In genomic region chr12:124375141-124375788, GRCh38 we compare ENCODE assay signal across 25 cellular contexts.
A peak's percentile ranks its signal among the peaks of the same experiment; 100 is the strongest.
DNase-seq lines count a peak whose midpoint lies in the region; ATAC-seq, FAIRE-seq and TF ChIP-seq lines count a peak whose summit lies in the region.
"Had no signal": no experiment of that assay in that cellular context is flagged by ENCODE, and none has a peak within 500 bp of the region (broad histone marks: within the 10 kb centered on the region; RNA-seq: fewer than 3 reads in every experiment).

No MANE protein-coding gene starts in this region.

- CTCF ChIA-PET in MCF 10A (lab: Yijun Ruan, JAX): no interaction called here
- CTCF ChIA-PET in mammary epithelial cell (lab: Charles Lee; ENCODE audit: low non-redundant PET): no interaction called here

- H3K4me3 Mint-ChIP-seq in MCF 10A (ENCODE audit: unreplicated experiment) (no peak overlapping the region), astrocyte (ENCODE audit: unreplicated experiment) (no peak overlapping the region), type B pancreatic cell (no peak overlapping the region)
- H3K4me3 Mint-ChIP-seq: activated B cell treated with CpG ODN at 0.5 μM for 24 hours; activated CD8-positive, alpha-beta T cell treated with anti-CD3 and anti-CD28 coated beads, Interleukin-2, amount 10 ng/mL, durations not matched to agents 7 days and 5 days; activated naive CD4-positive, alpha-beta T cell treated with anti-CD3 and anti-CD28 coated beads for 36 hours; activated T-cell treated with anti-CD3 and anti-CD28 coated beads, Interleukin-2, amount 50 U/mL, for 4 hours; CD4-positive, alpha-beta T cell; memory B cell; T-helper 2 cell treated with Interferon-gamma antibody and Interleukin-4, amounts not matched to agents 5 μg/mL and 100 μg/mL, for 36 hours had no signal

- H3K36me3 ChIP-seq in mammary epithelial cell (ENCODE audit: insufficient read depth, low read length): no peaks in the 10 kb centered on the region
- H3K36me3 ChIP-seq in astrocyte (ENCODE audit: insufficient read depth, low read length): peaks cover 27% of the 10 kb centered on the region
- H3K36me3 ChIP-seq in hepatocyte (replicated peaks; ENCODE audit: insufficient read depth, low read depth): no peaks in the 10 kb centered on the region

- no TSS peak for BruUV-seq in MCF 10A (replicated peaks; lab: Mats Ljungman, UMichigan)
- BruUV-seq in mammary epithelial cell (replicated peaks; lab: Mats Ljungman, UMichigan): no TSS peak

- H3K9ac ChIP-seq in mammary epithelial cell (ENCODE audit: insufficient read depth, low read length) (no peak overlapping the region), astrocyte (ENCODE audit: low read length) (no peak overlapping the region)
- H3K9ac ChIP-seq: parathyroid adenoma had no signal

- DNase-seq in MCF 10A (ENCODE audit: unreplicated experiment) (no peak), mammary epithelial cell (no peak), astrocyte (ENCODE audit: low read depth) (no peak), hepatocyte (ENCODE audit: low spot score) (no peak), type B pancreatic cell (ENCODE audit: extremely low spot score, unreplicated experiment) (no peak), NCI-H1930 (lab: John Stamatoyannopoulos, UW) (no peak), NCI-H1105 treated with DMSO at 0.1 percent for 48 hours (lab: John Stamatoyannopoulos, UW) (no peak)
- DNase-seq: activated B cell treated with CpG ODN at 0.5 μM for 24 hours; activated CD8-positive, alpha-beta T cell treated with anti-CD3 and anti-CD28 coated beads, Interleukin-2, amount 10 ng/mL, durations not matched to agents 7 days and 5 days; activated naive CD4-positive, alpha-beta T cell treated with anti-CD3 and anti-CD28 coated beads for 36 hours; activated T-cell treated with anti-CD3 and anti-CD28 coated beads, Interleukin-2, amount 50 U/mL, for 4 hours; CD4-positive, alpha-beta T cell; central memory CD4-positive, alpha-beta T cell; GF-D8; NCI-H2171; NCI-H774; sigmoid colon; stimulated activated naive B cell treated with anti-CD40 and anti-IgM and Interleukin-4, amounts not matched to agents 10 μg/mL and 1 μg/mL and 100 μg/mL, for 72 hours had no signal

- H3K4me2 ChIP-seq in mammary epithelial cell (ENCODE audit: insufficient read depth, low read depth, low read length) (no peak overlapping the region), astrocyte (ENCODE audit: low read length) (no peak overlapping the region), hepatocyte (no peak overlapping the region)

- H2AFZ ChIP-seq in mammary epithelial cell (ENCODE audit: low read depth, low read length) (no peak overlapping the region), astrocyte (ENCODE audit: low read depth, low read length) (no peak overlapping the region), hepatocyte (no peak overlapping the region)
- H2AFZ ChIP-seq: parathyroid adenoma had no signal

- WGBS in mammary epithelial cell (ENCODE audit: low coverage, missing lambda C conversion rate): 97% methylated on average over 10 of the region's 11 CpGs
- WGBS in hepatocyte (ENCODE audit: low lambda C conversion rate, missing lambda C conversion rate): 91% methylated on average over 11 of the region's 11 CpGs

- H3K27ac ChIP-seq in mammary epithelial cell (ENCODE audit: insufficient read depth, low read depth, low read length): no peak overlapping the region
- H3K27ac ChIP-seq in astrocyte (ENCODE audit: low read depth, low read length): no peak overlapping the region
- no peak overlapping the region for H3K27ac ChIP-seq in hepatocyte
- H3K27ac ChIP-seq: epithelial cell of prostate, parathyroid adenoma, thoracic aorta had no signal

- no peaks in the 10 kb centered on the region for H3K9me3 ChIP-seq in mammary epithelial cell (replicated peaks; ENCODE audit: insufficient read depth, low read length)
- H3K9me3 ChIP-seq in astrocyte (ENCODE audit: insufficient read depth, low read depth, low read length): no peaks in the 10 kb centered on the region
- no peaks in the 10 kb centered on the region for H3K9me3 ChIP-seq in hepatocyte (ENCODE audit: low read depth)
- H3K9me3 ChIP-seq: sigmoid colon, thoracic aorta had no signal

- intact Hi-C loops in MCF 10A (cut with micrococcal nuclease) (no loop called here), mammary epithelial cell (cut with micrococcal nuclease) (no loop called here)

- H3K4me3 ChIP-seq in mammary epithelial cell (replicated peaks in 1 of 3; ENCODE audit: insufficient read depth in 1 of 3, low read depth in 2 of 3, low read length in 3 of 3) (no peak overlapping the region), astrocyte (ENCODE audit: insufficient read depth, low read depth, low read length) (no peak overlapping the region), hepatocyte (no peak overlapping the region)
- H3K4me3 ChIP-seq: sigmoid colon, thoracic aorta had no signal

- in situ Hi-C loops in mammary epithelial cell (cut with MboI; ENCODE audit: low sequenced_read_pairs in 2 of 2): no loop called here

- H3K4me1 Mint-ChIP-seq in MCF 10A (ENCODE audit: insufficient read depth, unreplicated experiment) (no peaks in the 10 kb centered on the region), astrocyte (ENCODE audit: low read depth, unreplicated experiment) (peaks cover 25% of the 10 kb centered on the region), type B pancreatic cell (ENCODE audit: unreplicated experiment) (peaks cover 7% of the 10 kb centered on the region)

- no peak overlapping the region for H3K27ac Mint-ChIP-seq in MCF 10A (ENCODE audit: low read depth, unreplicated experiment)
- H3K27ac Mint-ChIP-seq in astrocyte (ENCODE audit: unreplicated experiment): peak overlapping the region; percentile 53
- peak overlapping the region; percentile 21 for H3K27ac Mint-ChIP-seq in type B pancreatic cell
- H3K27ac Mint-ChIP-seq: activated B cell treated with CpG ODN at 0.5 μM for 24 hours; activated CD8-positive, alpha-beta T cell treated with anti-CD3 and anti-CD28 coated beads, Interleukin-2, amount 10 ng/mL, durations not matched to agents 7 days and 5 days; activated naive CD4-positive, alpha-beta T cell treated with anti-CD3 and anti-CD28 coated beads for 36 hours; CD4-positive, alpha-beta T cell; memory B cell; T-helper 2 cell treated with Interferon-gamma antibody and Interleukin-4, amounts not matched to agents 5 μg/mL and 100 μg/mL, for 36 hours had no signal

- FAIRE-seq in astrocyte (lab: Jason Lieb, UNC): no peak
- FAIRE-seq: RCC 7860 had no signal

- dilution Hi-C loops in mammary epithelial cell (cut with HindIII; ENCODE audit: low sequenced_read_pairs): no loop called here

- no peaks in the 10 kb centered on the region for H3K9me3 Mint-ChIP-seq in MCF 10A (ENCODE audit: unreplicated experiment)
- H3K9me3 Mint-ChIP-seq in astrocyte (ENCODE audit: unreplicated experiment): no peaks in the 10 kb centered on the region
- H3K9me3 Mint-ChIP-seq in type B pancreatic cell: no peaks in the 10 kb centered on the region
- H3K9me3 Mint-ChIP-seq: activated B cell treated with CpG ODN at 0.5 μM for 24 hours; activated naive CD4-positive, alpha-beta T cell treated with anti-CD3 and anti-CD28 coated beads for 36 hours; activated T-cell treated with anti-CD3 and anti-CD28 coated beads, Interleukin-2, amount 50 U/mL, for 4 hours; CD4-positive, alpha-beta T cell; memory B cell; stimulated activated naive B cell treated with anti-CD40 and anti-IgM and Interleukin-4, amounts not matched to agents 10 μg/mL and 1 μg/mL and 100 μg/mL, for 72 hours; T-helper 2 cell treated with Interferon-gamma antibody and Interleukin-4, amounts not matched to agents 5 μg/mL and 100 μg/mL, for 36 hours had no signal

- H4K20me1 ChIP-seq in mammary epithelial cell (ENCODE audit: insufficient read depth, low read length) (no peaks in the 10 kb centered on the region), astrocyte (ENCODE audit: insufficient read depth, low read length) (peaks cover 83% of the 10 kb centered on the region), hepatocyte (ENCODE audit: insufficient read depth, poor library complexity, severe bottlenecking) (peaks cover 5% of the 10 kb centered on the region)

- peaks cover 10% of the 10 kb centered on the region for H3K4me1 ChIP-seq in mammary epithelial cell (ENCODE audit: insufficient read depth, low read length)
- H3K4me1 ChIP-seq in astrocyte (ENCODE audit: insufficient read depth, low read length): peaks cover 18% of the 10 kb centered on the region
- peaks cover 3% of the 10 kb centered on the region for H3K4me1 ChIP-seq in hepatocyte (ENCODE audit: insufficient read depth)

- H3K36me3 Mint-ChIP-seq in MCF 10A (ENCODE audit: insufficient read depth, unreplicated experiment) (peaks cover 59% of the 10 kb centered on the region), astrocyte (ENCODE audit: low read depth, unreplicated experiment) (peaks cover 16% of the 10 kb centered on the region), type B pancreatic cell (peaks cover 3% of the 10 kb centered on the region)

- no peaks in the 10 kb centered on the region for H3K9me2 ChIP-seq in hepatocyte (replicated peaks; ENCODE audit: insufficient read depth)

- POLR2A ChIA-PET in MCF 10A (lab: Yijun Ruan, JAX): no interaction called here

- H3K27me3 Mint-ChIP-seq in MCF 10A (ENCODE audit: insufficient read depth, unreplicated experiment) (no peaks in the 10 kb centered on the region), astrocyte (ENCODE audit: low read depth, unreplicated experiment) (no peaks in the 10 kb centered on the region), type B pancreatic cell (no peaks in the 10 kb centered on the region)
- H3K27me3 Mint-ChIP-seq: activated B cell treated with CpG ODN at 0.5 μM for 24 hours; CD4-positive, alpha-beta T cell; memory B cell; stimulated activated naive B cell treated with anti-CD40 and anti-IgM and Interleukin-4, amounts not matched to agents 10 μg/mL and 1 μg/mL and 100 μg/mL, for 72 hours had no signal

- TF ChIP-seq CTCF in MCF 10A (IDR thresholded peaks at IDR 0.05; ENCODE audit: unreplicated experiment): peak; percentile 23
- no peak for TF ChIP-seq CTCF in mammary epithelial cell (conservative IDR thresholded peaks at IDR 0.05 in 1 of 2, IDR thresholded peaks at IDR 0.05 in 1 of 2; ENCODE audit: extremely low read depth in 1 of 2, insufficient read depth in 1 of 2, low read depth in 1 of 2, low read length in 2 of 2)
- peak; percentile 8 for TF ChIP-seq CTCF in astrocyte (IDR thresholded peaks at IDR 0.05; ENCODE audit: insufficient read depth, low read depth, low read length)
- peak; percentile 7 for TF ChIP-seq CTCF in hepatocyte (IDR thresholded peaks at IDR 0.05; ENCODE audit: poor library complexity)
- no peak for TF ChIP-seq CTCF in type B pancreatic cell (conservative IDR thresholded peaks at IDR 0.05)

- ATAC-seq in HG03460 (IDR thresholded peaks at IDR 0.05; ENCODE audit: unreplicated experiment): no peak
- ATAC-seq: activated CD8-positive, alpha-beta T cell treated with anti-CD3 and anti-CD28 coated beads, Interleukin-2, amount 10 ng/mL, durations not matched to agents 7 days and 5 days; activated T-cell treated with anti-CD3 and anti-CD28 coated beads, Interleukin-2, amount 50 U/mL, for 4 hours; stimulated activated naive B cell treated with anti-CD40 and anti-IgM and Interleukin-4, amounts not matched to agents 10 μg/mL and 1 μg/mL and 100 μg/mL, for 72 hours had no signal

- H3K79me2 ChIP-seq in mammary epithelial cell (ENCODE audit: insufficient read depth, low read length): peaks cover 8% of the 10 kb centered on the region
- H3K79me2 ChIP-seq in astrocyte (ENCODE audit: insufficient read depth, low read length): peaks cover 83% of the 10 kb centered on the region
- H3K79me2 ChIP-seq in hepatocyte: no peaks in the 10 kb centered on the region

- H3K27me3 ChIP-seq in mammary epithelial cell (ENCODE audit: insufficient read depth, low read length): no peaks in the 10 kb centered on the region
- H3K27me3 ChIP-seq in astrocyte (ENCODE audit: insufficient read depth, low read length): no peaks in the 10 kb centered on the region
- no peaks in the 10 kb centered on the region for H3K27me3 ChIP-seq in hepatocyte
- H3K27me3 ChIP-seq: sigmoid colon had no signal

Comparison
In these comparisons a context has a peak if more than half of its experiments do, and no peak if none do; other contexts are left out.
1. CTCF ChIP-seq: peak in MCF 10A (single experiment), astrocyte (single experiment) and hepatocyte (single experiment); none in mammary epithelial cell (0 of 2) and type B pancreatic cell (single experiment).